In the genomic region with DNA sequence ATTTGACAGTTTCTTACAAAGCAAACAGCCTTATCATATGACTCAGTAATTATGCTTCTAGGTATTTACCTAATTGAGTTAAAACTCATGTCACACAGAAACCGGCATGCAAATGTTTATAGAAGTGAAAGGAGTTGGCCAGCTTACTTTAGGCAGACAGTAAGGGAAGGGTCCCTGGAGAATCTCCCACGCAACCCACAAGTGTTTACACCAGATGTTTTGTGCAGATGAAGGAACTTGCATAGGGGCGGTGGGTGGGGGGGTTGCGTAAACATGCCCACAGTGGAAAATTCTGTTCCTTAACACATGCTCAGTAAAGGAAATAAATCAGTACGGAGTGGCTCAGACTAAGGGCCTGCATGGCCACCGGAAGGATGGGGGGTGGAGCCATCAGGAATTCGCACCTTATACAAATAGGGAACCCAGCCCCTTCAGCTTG, we compare ENCODE assay signal across 10 cellular contexts.
DNase-seq lines count a peak whose midpoint lies in the region; ATAC-seq and TF ChIP-seq lines count a peak whose summit lies in the region.
"Had no signal": no experiment of that assay in that cellular context is flagged by ENCODE, and none has a peak within 500 bp of the region (broad histone marks: within the 10 kb centered on the region; RNA-seq: fewer than 3 reads in every experiment).

No MANE protein-coding gene starts in this region.

- H3K4ac ChIP-seq in mesenchymal stem cell (ENCODE audit: low read depth in 1 of 2, low read length in 2 of 2), result peak overlapping the region in 1 of 2 experiments; percentile 28

- ATAC-seq in GM18909 (IDR thresholded peaks at IDR 0.05; ENCODE audit: poor library complexity, unreplicated experiment) (peak; percentile 93), HG02763 (IDR thresholded peaks at IDR 0.05; ENCODE audit: unreplicated experiment) (peak; percentile 98)

- peak overlapping the region in 1 of 2 experiments; percentile 72 for H2BK12ac ChIP-seq in mesenchymal stem cell (ENCODE audit: low read length in 2 of 2)

- H3K79me1 ChIP-seq in mesenchymal stem cell (replicated peaks; ENCODE audit: low read length, poor library complexity, severe bottlenecking), result no peaks in the 10 kb centered on the region

- no peak overlapping the region for H3K14ac ChIP-seq in mesenchymal stem cell (ENCODE audit: low read length in 2 of 2)

- no peaks in the 10 kb centered on the region for H3K9me3 ChIP-seq in mesenchymal stem cell (ENCODE audit: control insufficient read depth, low read length)

- H3K18ac ChIP-seq in mesenchymal stem cell (ENCODE audit: low read depth in 1 of 2, low read length in 2 of 2), result peak overlapping the region in 1 of 2 experiments; percentile 52

- H3K27me3 ChIP-seq in mesenchymal stem cell (ENCODE audit: control insufficient read depth in 1 of 2, insufficient read depth in 1 of 2, low read length in 2 of 2), result no peaks in the 10 kb centered on the region

- in situ Hi-C loops in GM13977 (cut with MboI; ENCODE audit: low pct_unique_long_range_greater_than_20kb, low sequenced_read_pairs, unreplicated experiment), result no loop called here

- H4K8ac ChIP-seq in mesenchymal stem cell (ENCODE audit: low read length), result peak overlapping the region; percentile 51

- DNase-seq in NB4 (ENCODE audit: low read depth) (peak; percentile 78), mesenchymal stem cell (peak; percentile 94), NCI-H2107 (lab: John Stamatoyannopoulos, UW) (no peak), GM13977 (ENCODE audit: low spot score) (no peak), NCI-H2171 treated with DMSO at 0.1 percent for 48 hours (lab: John Stamatoyannopoulos, UW) (no peak), NCI-H2196 treated with DMSO at 0.1 percent for 48 hours (lab: John Stamatoyannopoulos, UW; ENCODE audit: unreplicated experiment) (no peak)
- DNase-seq: activated naive CD8-positive, alpha-beta T cell treated with anti-CD3 and anti-CD28 coated beads, Interleukin-2, amount 10 ng/mL, durations not matched to agents 7 days and 5 days; nucleus accumbens had no signal

- H3K9ac ChIP-seq in mesenchymal stem cell (ENCODE audit: low read length), result no peak overlapping the region

- 4% methylated on average over 5 of the region's 7 CpGs for WGBS in mesenchymal stem cell

- no peak overlapping the region for H2AK5ac ChIP-seq in mesenchymal stem cell (ENCODE audit: low read length, severe bottlenecking)

- H3K4me3 ChIP-seq in NB4 (ENCODE audit: low read depth, low read length), result no peak overlapping the region
- H3K4me3 ChIP-seq in mesenchymal stem cell (ENCODE audit: insufficient read depth in 1 of 2, low read depth in 1 of 2, low read length in 2 of 2), result no peak overlapping the region

- H2BK5ac ChIP-seq in mesenchymal stem cell (ENCODE audit: low read depth, low read length, poor library complexity, severe bottlenecking), result no peak overlapping the region

- H2BK15ac ChIP-seq in mesenchymal stem cell (ENCODE audit: low read depth, poor library complexity, severe bottlenecking), result no peak overlapping the region

- no peak overlapping the region for H3K23ac ChIP-seq in mesenchymal stem cell (ENCODE audit: low read length in 2 of 2)

- H2BK120ac ChIP-seq in mesenchymal stem cell (ENCODE audit: low read depth, low read length), result no peak overlapping the region

- H3K27ac ChIP-seq in mesenchymal stem cell (ENCODE audit: low read length, poor library complexity, severe bottlenecking), result no peak overlapping the region

- no peaks in the 10 kb centered on the region for H3K36me3 ChIP-seq in mesenchymal stem cell (ENCODE audit: control insufficient read depth in 1 of 2, insufficient read depth in 2 of 2, low read depth in 1 of 2, low read length in 2 of 2)

- TF ChIP-seq POLR2A in NB4 (IDR thresholded peaks at IDR 0.05; ENCODE audit: extremely low read depth, insufficient read length), result no peak

- H4K91ac ChIP-seq in mesenchymal stem cell (ENCODE audit: low read length), result no peak overlapping the region

- no peaks in the 10 kb centered on the region for H3K4me1 ChIP-seq in mesenchymal stem cell (ENCODE audit: control insufficient read depth, insufficient read depth, low read depth, low read length)

- no peak overlapping the region for H3K4me2 ChIP-seq in mesenchymal stem cell (ENCODE audit: low read length, poor library complexity, severe bottlenecking)

- TF ChIP-seq CTCF in NB4 (IDR thresholded peaks at IDR 0.05; ENCODE audit: low read depth, low read length) (no peak), GM13977 (IDR thresholded peaks at IDR 0.05; ENCODE audit: extremely low read depth, insufficient read depth, missing control alignments) (no peak)

- H2AFZ ChIP-seq in mesenchymal stem cell (ENCODE audit: low read depth, low read length), result no peak overlapping the region

Comparison
In these comparisons a context has a peak if more than half of its experiments do, and no peak if none do; other contexts are left out.
1. DNase-seq: peak in NB4 (single experiment) and mesenchymal stem cell (single experiment); none in NCI-H2107 (single experiment), GM13977 (single experiment), NCI-H2171 treated with DMSO at 0.1 percent for 48 hours (single experiment) and NCI-H2196 treated with DMSO at 0.1 percent for 48 hours (single experiment).